Comparison of ENCODE assay signal across 34 cellular contexts in the genomic region with DNA sequence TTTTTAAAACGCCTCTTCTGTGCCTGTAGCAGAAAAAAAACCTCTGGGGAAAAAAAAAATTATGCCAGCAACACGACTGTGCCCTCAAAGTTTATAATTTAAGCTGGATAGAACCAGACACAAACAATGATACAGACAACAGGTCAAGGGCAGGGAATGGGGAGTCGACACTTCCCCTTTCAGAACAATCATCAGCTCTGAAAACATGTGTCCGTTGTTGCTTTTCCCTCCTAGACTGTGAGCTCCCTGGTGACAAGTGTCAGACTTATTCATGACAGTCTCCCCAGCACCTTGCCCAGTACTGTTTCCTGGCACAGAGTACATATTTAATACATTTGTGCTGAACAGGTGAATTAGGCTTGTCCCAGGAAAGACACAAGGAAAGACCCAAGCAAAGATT.
"Had no signal": no experiment of that assay in that cellular context is flagged by ENCODE, and none has a peak within 500 bp of the region (broad histone marks: within the 10 kb centered on the region; RNA-seq: fewer than 3 reads in every experiment).

No MANE protein-coding gene starts in this region.

- H3K4me3 ChIP-seq: esophagus muscularis mucosa, left ventricle myocardium inferior, lung, neural progenitor cell, psoas muscle, sigmoid colon, tibial artery, upper lobe of right lung had no signal

- H3K4me3 Mint-ChIP-seq: activated CD4-positive, alpha-beta memory T cell treated with anti-CD3 and anti-CD28 coated beads for 36 hours; activated naive CD4-positive, alpha-beta T cell treated with anti-CD3 and anti-CD28 coated beads, Interleukin-2, amount 10 ng/mL, durations not matched to agents 7 days and 5 days; activated naive CD8-positive, alpha-beta T cell treated with anti-CD3 and anti-CD28 coated beads, Interleukin-2, amount 10 ng/mL, durations not matched to agents 7 days and 5 days; activated T-helper 1 cell treated with anti-CD3 and anti-CD28 coated beads, Interleukin-12 subunit alpha, Interleukin-12 subunit beta, Interleukin-2, Interleukin-4 antibody, amounts not matched to agents 30 ng/mL and 10 ng/mL and 1 ng/mL, durations not matched to agents 14 hours and 24 hours and 36 hours; natural killer cell; neural progenitor cell; stimulated activated memory B cell treated with anti-CD40 and anti-IgM and Interleukin-4, amounts not matched to agents 10 μg/mL and 1 μg/mL and 100 μg/mL, for 72 hours; stimulated activated naive CD8-positive, alpha-beta T cell treated with anti-CD3 and anti-CD28 coated beads, Interleukin-15, amount 100 ng/mL, for 72 hours had no signal

- FAIRE-seq: astrocyte, small intestine had no signal

- H3K9me3 ChIP-seq: esophagus muscularis mucosa, left ventricle myocardium inferior, psoas muscle, sigmoid colon, tibial artery, upper lobe of right lung had no signal

- H3K4me1 Mint-ChIP-seq: activated naive CD4-positive, alpha-beta T cell treated with anti-CD3 and anti-CD28 coated beads, Interleukin-2, amount 10 ng/mL, durations not matched to agents 7 days and 5 days; activated naive CD8-positive, alpha-beta T cell treated with anti-CD3 and anti-CD28 coated beads, Interleukin-2, amount 10 ng/mL, durations not matched to agents 7 days and 5 days; natural killer cell; stimulated activated memory B cell treated with anti-CD40 and anti-IgM and Interleukin-4, amounts not matched to agents 10 μg/mL and 1 μg/mL and 100 μg/mL, for 72 hours; stimulated activated naive CD8-positive, alpha-beta T cell treated with anti-CD3 and anti-CD28 coated beads, Interleukin-15, amount 100 ng/mL, for 72 hours had no signal

- DNase-seq: activated CD4-positive, alpha-beta memory T cell treated with anti-CD3 and anti-CD28 coated beads for 36 hours; activated CD4-positive, alpha-beta T cell treated with anti-CD3 and anti-CD28 coated beads for 48 hours; activated CD8-positive, alpha-beta memory T cell treated with anti-CD3 and anti-CD28 coated beads, Interleukin-2, amount 50 U/mL, for 4 hours; activated gamma-delta T cell; activated naive CD4-positive, alpha-beta T cell treated with anti-CD3 and anti-CD28 coated beads, Interleukin-2, amount 10 ng/mL, durations not matched to agents 7 days and 5 days; activated naive CD8-positive, alpha-beta T cell treated with anti-CD3 and anti-CD28 coated beads, Interleukin-2, amount 10 ng/mL, durations not matched to agents 7 days and 5 days; activated T-cell treated with anti-CD3 and anti-CD28 coated beads, Interleukin-2, amount 50 U/mL, for 1 hour; central memory CD4-positive, alpha-beta T cell; dermis blood vessel endothelial cell; effector CD4-positive, alpha-beta T cell; foreskin melanocyte; islet precursor cell; left ventricle myocardium inferior; mesendoderm; natural killer cell; occipital lobe; psoas muscle; sigmoid colon; small intestine; stimulated activated CD4-positive, alpha-beta T cell treated with anti-CD3 and anti-CD28 coated beads, Interleukin-4, amount 100 ng/mL, for 4 hours; stimulated activated CD8-positive, alpha-beta memory T cell treated with anti-CD3 and anti-CD28 coated beads, Interleukin-4, amount 100 ng/mL, for 48 hours; stimulated activated naive CD8-positive, alpha-beta T cell treated with anti-CD3 and anti-CD28 coated beads, Interleukin-15, amount 100 ng/mL, for 72 hours; substantia nigra; tibial artery; upper lobe of right lung; WERI-Rb-1 had no signal

- H3K4me1 ChIP-seq: esophagus muscularis mucosa, neural progenitor cell, parathyroid adenoma, psoas muscle, sigmoid colon, upper lobe of right lung had no signal

- H3K27ac ChIP-seq: esophagus muscularis mucosa, left ventricle myocardium inferior, neural progenitor cell, parathyroid adenoma, psoas muscle, sigmoid colon, tibial artery, upper lobe of right lung, WERI-Rb-1 had no signal

- H3K9me3 Mint-ChIP-seq: activated CD4-positive, alpha-beta memory T cell treated with anti-CD3 and anti-CD28 coated beads for 36 hours; activated naive CD8-positive, alpha-beta T cell treated with anti-CD3 and anti-CD28 coated beads, Interleukin-2, amount 10 ng/mL, durations not matched to agents 7 days and 5 days; activated T-helper 1 cell treated with anti-CD3 and anti-CD28 coated beads, Interleukin-12 subunit alpha, Interleukin-12 subunit beta, Interleukin-2, Interleukin-4 antibody, amounts not matched to agents 30 ng/mL and 10 ng/mL and 1 ng/mL, durations not matched to agents 14 hours and 24 hours and 36 hours; neural progenitor cell; stimulated activated memory B cell treated with anti-CD40 and anti-IgM and Interleukin-4, amounts not matched to agents 10 μg/mL and 1 μg/mL and 100 μg/mL, for 72 hours had no signal

- ATAC-seq: activated CD4-positive, CD25-positive, alpha-beta regulatory T cell treated with anti-CD3 and anti-CD28 coated beads, Interleukin-2, amount 50 U/mL, for 24 hours; natural killer cell; psoas muscle; stimulated activated memory B cell treated with anti-CD40 and anti-IgM and Interleukin-4, amounts not matched to agents 10 μg/mL and 1 μg/mL and 100 μg/mL, for 72 hours; stimulated activated naive CD8-positive, alpha-beta T cell treated with anti-CD3 and anti-CD28 coated beads, Interleukin-15, amount 100 ng/mL, for 72 hours; upper lobe of right lung had no signal

- H3K27me3 ChIP-seq: neural progenitor cell, sigmoid colon, upper lobe of right lung had no signal

- H3K27me3 Mint-ChIP-seq: activated CD4-positive, alpha-beta memory T cell treated with anti-CD3 and anti-CD28 coated beads for 36 hours; activated naive CD4-positive, alpha-beta T cell treated with anti-CD3 and anti-CD28 coated beads, Interleukin-2, amount 10 ng/mL, durations not matched to agents 7 days and 5 days; activated naive CD8-positive, alpha-beta T cell treated with anti-CD3 and anti-CD28 coated beads, Interleukin-2, amount 10 ng/mL, durations not matched to agents 7 days and 5 days; stimulated activated memory B cell treated with anti-CD40 and anti-IgM and Interleukin-4, amounts not matched to agents 10 μg/mL and 1 μg/mL and 100 μg/mL, for 72 hours had no signal

- H3K36me3 ChIP-seq: esophagus muscularis mucosa, left ventricle myocardium inferior, neural progenitor cell, sigmoid colon, tibial artery, upper lobe of right lung, WERI-Rb-1 had no signal

- H3K9ac ChIP-seq: neural progenitor cell, parathyroid adenoma had no signal

- H3K4me2 ChIP-seq: neural progenitor cell had no signal

- H2AFZ ChIP-seq: neural progenitor cell, parathyroid adenoma had no signal

- H3K36me3 Mint-ChIP-seq: activated CD4-positive, alpha-beta memory T cell treated with anti-CD3 and anti-CD28 coated beads for 36 hours; activated naive CD4-positive, alpha-beta T cell treated with anti-CD3 and anti-CD28 coated beads, Interleukin-2, amount 10 ng/mL, durations not matched to agents 7 days and 5 days; activated naive CD8-positive, alpha-beta T cell treated with anti-CD3 and anti-CD28 coated beads, Interleukin-2, amount 10 ng/mL, durations not matched to agents 7 days and 5 days; natural killer cell; neural progenitor cell; stimulated activated memory B cell treated with anti-CD40 and anti-IgM and Interleukin-4, amounts not matched to agents 10 μg/mL and 1 μg/mL and 100 μg/mL, for 72 hours had no signal

- H3K79me2 ChIP-seq: parathyroid adenoma had no signal

- H3K27ac Mint-ChIP-seq: activated CD4-positive, alpha-beta memory T cell treated with anti-CD3 and anti-CD28 coated beads for 36 hours; activated naive CD4-positive, alpha-beta T cell treated with anti-CD3 and anti-CD28 coated beads, Interleukin-2, amount 10 ng/mL, durations not matched to agents 7 days and 5 days; activated naive CD8-positive, alpha-beta T cell treated with anti-CD3 and anti-CD28 coated beads, Interleukin-2, amount 10 ng/mL, durations not matched to agents 7 days and 5 days; activated T-helper 1 cell treated with anti-CD3 and anti-CD28 coated beads, Interleukin-12 subunit alpha, Interleukin-12 subunit beta, Interleukin-2, Interleukin-4 antibody, amounts not matched to agents 30 ng/mL and 10 ng/mL and 1 ng/mL, durations not matched to agents 14 hours and 24 hours and 36 hours; natural killer cell; neural progenitor cell; stimulated activated memory B cell treated with anti-CD40 and anti-IgM and Interleukin-4, amounts not matched to agents 10 μg/mL and 1 μg/mL and 100 μg/mL, for 72 hours; stimulated activated naive CD8-positive, alpha-beta T cell treated with anti-CD3 and anti-CD28 coated beads, Interleukin-15, amount 100 ng/mL, for 72 hours had no signal
